Comparison of ENCODE assay signal across 19 cellular contexts in genomic region chr11:114250180-114250579, GRCh38. TPM values are rescaled to one million over a fixed set of nuclear protein-coding genes. Genes with fewer than 3 reads are reported as not detected.
"Had no signal": no experiment of that assay in that cellular context is flagged by ENCODE, and none has a peak within 500 bp of the region (broad histone marks: within the 10 kb centered on the region; RNA-seq: fewer than 3 reads in every experiment).

No MANE protein-coding gene starts in this region.

- DNase-seq: activated CD4-positive, alpha-beta T cell treated with anti-CD3 and anti-CD28 coated beads, Interleukin-2, amount 10 ng/mL, durations not matched to agents 7 days and 5 days; activated CD8-positive, alpha-beta T cell treated with anti-CD3 and anti-CD28 coated beads, Interleukin-2, amount 10 ng/mL, durations not matched to agents 7 days and 5 days; activated naive CD4-positive, alpha-beta T cell treated with anti-CD3 and anti-CD28 coated beads for 36 hours; activated T-cell treated with anti-CD3 and anti-CD28 coated beads, Interleukin-2, amount 50 U/mL, for 24 hours; effector CD8-positive, alpha-beta T cell; immature natural killer cell; kidney glomerular epithelial cell; mesenchymal stem cell; naive thymus-derived CD8-positive, alpha-beta T cell; right lobe of liver; stimulated activated CD4-positive, alpha-beta T cell treated with anti-CD3 and anti-CD28 coated beads, Interleukin-4, amount 100 ng/mL, for 24 hours; thyroid gland had no signal

- H3K4me3 ChIP-seq: cardiac muscle cell, esophagus muscularis mucosa, right lobe of liver, thyroid gland had no signal

- H3K27me3 Mint-ChIP-seq: activated CD4-positive, alpha-beta T cell treated with anti-CD3 and anti-CD28 coated beads, Interleukin-2, amount 10 ng/mL, durations not matched to agents 7 days and 5 days; activated T-cell treated with anti-CD3 and anti-CD28 coated beads, Interleukin-2, amount 50 U/mL, for 24 hours; dendritic cell treated with granulocyte-macrophage colony-stimulating factor and Interleukin-4, amounts not matched to agents 40 ng/mL and 50 ng/mL, for 4 days; naive thymus-derived CD8-positive, alpha-beta T cell; stimulated activated memory B cell treated with anti-CD40 and anti-IgM and Interleukin-4, amounts not matched to agents 10 μg/mL and 1 μg/mL and 100 μg/mL, for 72 hours had no signal

- ATAC-seq: activated CD4-positive, CD25-positive, alpha-beta regulatory T cell treated with anti-CD3 and anti-CD28 coated beads, Interleukin-2, amount 50 U/mL, for 24 hours; activated CD8-positive, alpha-beta T cell treated with anti-CD3 and anti-CD28 coated beads, Interleukin-2, amount 10 ng/mL, durations not matched to agents 7 days and 5 days; naive thymus-derived CD8-positive, alpha-beta T cell; stimulated activated memory B cell treated with anti-CD40 and anti-IgM and Interleukin-4, amounts not matched to agents 10 μg/mL and 1 μg/mL and 100 μg/mL, for 72 hours had no signal

- H3K9me3 ChIP-seq: esophagus muscularis mucosa, right lobe of liver, thyroid gland had no signal

- H3K4me1 Mint-ChIP-seq: activated CD4-positive, alpha-beta T cell treated with anti-CD3 and anti-CD28 coated beads, Interleukin-2, amount 10 ng/mL, durations not matched to agents 7 days and 5 days; stimulated activated memory B cell treated with anti-CD40 and anti-IgM and Interleukin-4, amounts not matched to agents 10 μg/mL and 1 μg/mL and 100 μg/mL, for 72 hours had no signal

- H3K36me3 ChIP-seq: cardiac muscle cell had no signal

- H3K9me3 Mint-ChIP-seq: activated CD4-positive, alpha-beta T cell treated with anti-CD3 and anti-CD28 coated beads, Interleukin-2, amount 10 ng/mL, durations not matched to agents 7 days and 5 days; activated naive CD4-positive, alpha-beta T cell treated with anti-CD3 and anti-CD28 coated beads for 36 hours; activated T-cell treated with anti-CD3 and anti-CD28 coated beads, Interleukin-2, amount 50 U/mL, for 24 hours; activated T-helper 2 cell treated with anti-CD3 and anti-CD28 coated beads, Interferon-gamma antibody, Interleukin-2, Interleukin-4, amounts not matched to agents 10 μg/mL and 5 μg/mL and 100 μg/mL, durations not matched to agents 14 hours and 24 hours and 36 hours; dendritic cell treated with granulocyte-macrophage colony-stimulating factor and Interleukin-4, amounts not matched to agents 40 ng/mL and 50 ng/mL, for 4 days; immature natural killer cell; naive thymus-derived CD8-positive, alpha-beta T cell; stimulated activated memory B cell treated with anti-CD40 and anti-IgM and Interleukin-4, amounts not matched to agents 10 μg/mL and 1 μg/mL and 100 μg/mL, for 72 hours; T-helper 1 cell treated with Interleukin-12 subunit alpha and Interleukin-12 subunit beta and Interleukin-4 antibody, amounts not matched to agents 30 μg/mL and 1 μg/mL, for 36 hours had no signal

- H3K36me3 Mint-ChIP-seq: stimulated activated memory B cell treated with anti-CD40 and anti-IgM and Interleukin-4, amounts not matched to agents 10 μg/mL and 1 μg/mL and 100 μg/mL, for 72 hours had no signal

- H3K4me3 Mint-ChIP-seq: activated CD4-positive, alpha-beta T cell treated with anti-CD3 and anti-CD28 coated beads, Interleukin-2, amount 10 ng/mL, durations not matched to agents 7 days and 5 days; activated CD8-positive, alpha-beta T cell treated with anti-CD3 and anti-CD28 coated beads, Interleukin-2, amount 10 ng/mL, durations not matched to agents 7 days and 5 days; activated naive CD4-positive, alpha-beta T cell treated with anti-CD3 and anti-CD28 coated beads for 36 hours; activated T-cell treated with anti-CD3 and anti-CD28 coated beads, Interleukin-2, amount 50 U/mL, for 24 hours; dendritic cell treated with granulocyte-macrophage colony-stimulating factor and Interleukin-4, amounts not matched to agents 40 ng/mL and 50 ng/mL, for 4 days; immature natural killer cell; stimulated activated memory B cell treated with anti-CD40 and anti-IgM and Interleukin-4, amounts not matched to agents 10 μg/mL and 1 μg/mL and 100 μg/mL, for 72 hours; T-helper 1 cell treated with Interleukin-12 subunit alpha and Interleukin-12 subunit beta and Interleukin-4 antibody, amounts not matched to agents 30 μg/mL and 1 μg/mL, for 36 hours had no signal

- H3K27ac ChIP-seq: cardiac muscle cell, right lobe of liver had no signal

- H3K27me3 ChIP-seq: esophagus muscularis mucosa, right lobe of liver, thyroid gland had no signal

- H3K27ac Mint-ChIP-seq: activated CD4-positive, alpha-beta T cell treated with anti-CD3 and anti-CD28 coated beads, Interleukin-2, amount 10 ng/mL, durations not matched to agents 7 days and 5 days; activated CD8-positive, alpha-beta T cell treated with anti-CD3 and anti-CD28 coated beads, Interleukin-2, amount 10 ng/mL, durations not matched to agents 7 days and 5 days; activated naive CD4-positive, alpha-beta T cell treated with anti-CD3 and anti-CD28 coated beads for 36 hours; activated T-cell treated with anti-CD3 and anti-CD28 coated beads, Interleukin-2, amount 50 U/mL, for 24 hours; activated T-helper 2 cell treated with anti-CD3 and anti-CD28 coated beads, Interferon-gamma antibody, Interleukin-2, Interleukin-4, amounts not matched to agents 10 μg/mL and 5 μg/mL and 100 μg/mL, durations not matched to agents 14 hours and 24 hours and 36 hours; dendritic cell treated with granulocyte-macrophage colony-stimulating factor and Interleukin-4, amounts not matched to agents 40 ng/mL and 50 ng/mL, for 4 days; stimulated activated memory B cell treated with anti-CD40 and anti-IgM and Interleukin-4, amounts not matched to agents 10 μg/mL and 1 μg/mL and 100 μg/mL, for 72 hours; T-helper 1 cell treated with Interleukin-12 subunit alpha and Interleukin-12 subunit beta and Interleukin-4 antibody, amounts not matched to agents 30 μg/mL and 1 μg/mL, for 36 hours had no signal

RNA-seq across cellular contexts. Expression of gene NNMT, which starts 46.0 kb away (rescaled TPM):
- total RNA-seq: activated CD4-positive, alpha-beta T cell treated with anti-CD3 and anti-CD28 coated beads, Interleukin-2, amount 10 ng/mL, durations not matched to agents 7 days and 5 days; activated CD8-positive, alpha-beta T cell treated with anti-CD3 and anti-CD28 coated beads, Interleukin-2, amount 10 ng/mL, durations not matched to agents 7 days and 5 days; activated naive CD4-positive, alpha-beta T cell treated with anti-CD3 and anti-CD28 coated beads for 36 hours; activated T-helper 2 cell treated with anti-CD3 and anti-CD28 coated beads, Interferon-gamma antibody, Interleukin-2, Interleukin-4, amounts not matched to agents 10 μg/mL and 5 μg/mL and 100 μg/mL, durations not matched to agents 14 hours and 24 hours and 36 hours; cardiac muscle cell; naive thymus-derived CD8-positive, alpha-beta T cell had no signal
